Comparison of ENCODE assay signal across 19 cellular contexts in the genomic region with DNA sequence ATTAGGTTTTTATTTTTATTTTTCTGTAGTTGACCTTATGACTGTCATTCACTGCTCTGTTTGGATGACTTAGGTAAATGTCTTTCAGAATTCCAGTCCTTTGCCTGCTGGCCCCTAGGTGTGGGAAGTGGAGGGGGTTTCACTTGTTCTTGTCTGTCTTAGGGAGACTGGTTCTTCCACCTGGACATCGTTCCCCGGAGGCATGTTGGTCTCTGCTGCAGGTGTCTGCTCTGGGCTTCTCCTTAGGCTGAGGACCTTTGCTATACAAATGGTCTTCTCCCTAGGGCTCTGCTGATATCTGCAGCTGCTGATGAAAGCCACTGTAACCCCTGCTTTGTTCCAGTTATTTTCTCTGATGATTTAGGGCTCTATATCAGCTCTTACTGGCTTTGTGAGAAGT.
A peak's percentile ranks its signal among the peaks of the same experiment; 100 is the strongest.
DNase-seq lines count a peak whose midpoint lies in the region; ATAC-seq lines count a peak whose summit lies in the region.
"Had no signal": no experiment of that assay in that cellular context is flagged by ENCODE, and none has a peak within 500 bp of the region (broad histone marks: within the 10 kb centered on the region; RNA-seq: fewer than 3 reads in every experiment).

No MANE protein-coding gene starts in this region.

- peaks cover 10% of the 10 kb centered on the region for H3K27me3 Mint-ChIP-seq in activated CD8-positive, alpha-beta T cell treated with anti-CD3 and anti-CD28 coated beads, Interleukin-2, amount 10 ng/mL, durations not matched to agents 7 days and 5 days (ENCODE audit: low read depth)

- POLR2A ChIA-PET in activated CD8-positive, alpha-beta T cell treated with anti-CD3 and anti-CD28 coated beads, Interleukin-2, amount 10 ng/mL, durations not matched to agents 7 days and 5 days (lab: Charles Lee) = no interaction called here

- H3K9me3 Mint-ChIP-seq in activated CD8-positive, alpha-beta T cell treated with anti-CD3 and anti-CD28 coated beads, Interleukin-2, amount 10 ng/mL, durations not matched to agents 7 days and 5 days (ENCODE audit: insufficient read depth) = no peaks in the 10 kb centered on the region
- H3K9me3 Mint-ChIP-seq: CD8-positive, alpha-beta T cell had no signal

- no peaks in the 10 kb centered on the region for H3K9me3 ChIP-seq in BLaER1
- H3K9me3 ChIP-seq: A549; BLaER1 treated with 17β-estradiol and CSF1 and Interleukin-3, amounts not matched to agents 10 nM and 100 nM had no signal

- H4K20me1 ChIP-seq in BLaER1 = no peaks in the 10 kb centered on the region
- H4K20me1 ChIP-seq: BLaER1 treated with 17β-estradiol and CSF1 and Interleukin-3, amounts not matched to agents 10 nM and 100 nM had no signal

- no peaks in the 10 kb centered on the region for H3K4me1 Mint-ChIP-seq in activated CD8-positive, alpha-beta T cell treated with anti-CD3 and anti-CD28 coated beads, Interleukin-2, amount 10 ng/mL, durations not matched to agents 7 days and 5 days (ENCODE audit: low read depth)

- H3K4me1 ChIP-seq in BLaER1 = peaks cover 10% of the 10 kb centered on the region
- H3K4me1 ChIP-seq: A549 had no signal

- H3K4me3 ChIP-seq in BLaER1 = no peak overlapping the region
- H3K4me3 ChIP-seq: A549; BLaER1 treated with 17β-estradiol and CSF1 and Interleukin-3, amounts not matched to agents 10 nM and 100 nM; GM23248 had no signal

- H3K9ac ChIP-seq in BLaER1 = no peak overlapping the region
- H3K9ac ChIP-seq: BLaER1 treated with 17β-estradiol and CSF1 and Interleukin-3, amounts not matched to agents 10 nM and 100 nM; GM23248 had no signal

- no peak overlapping the region for H3K4me3 Mint-ChIP-seq in activated CD8-positive, alpha-beta T cell treated with anti-CD3 and anti-CD28 coated beads, Interleukin-2, amount 10 ng/mL, durations not matched to agents 7 days and 5 days
- H3K4me3 Mint-ChIP-seq: CD8-positive, alpha-beta T cell had no signal

- peak overlapping the region; percentile 10; the same call in 1 of the 2 replicates for H3K4me2 ChIP-seq in BLaER1
- H3K4me2 ChIP-seq: A549 had no signal

- peak; percentile 10 for DNase-seq in NCI-H2107 treated with DMSO at 0.1 percent for 48 hours (lab: John Stamatoyannopoulos, UW; ENCODE audit: unreplicated experiment)
- no peak for DNase-seq in NCI-H2107 (lab: John Stamatoyannopoulos, UW)
- peak; percentile 16 for DNase-seq in NCI-H1436 treated with DMSO at 0.1 percent for 48 hours (lab: John Stamatoyannopoulos, UW)
- DNase-seq in NCI-H69 (lab: John Stamatoyannopoulos, UW) = peak; percentile 28
- DNase-seq in effector CD8-positive, alpha-beta T cell (lab: John Stamatoyannopoulos, UW) = no peak
- DNase-seq in AG08396 (ENCODE audit: low spot score) = no peak
- DNase-seq in activated CD8-positive, alpha-beta T cell treated with anti-CD3 and anti-CD28 coated beads, Interleukin-2, amount 10 ng/mL, durations not matched to agents 7 days and 5 days = no peak
- DNase-seq: CD8-positive, alpha-beta T cell; DMS 273 treated with DMSO at 0.1 percent for 48 hours; DMS53; DND-41; EL; GM23248; HCEC 1CT had no signal

- H3K27me3 ChIP-seq in BLaER1 = no peaks in the 10 kb centered on the region
- H3K27me3 ChIP-seq: BLaER1 treated with 17β-estradiol and CSF1 and Interleukin-3, amounts not matched to agents 10 nM and 100 nM had no signal

- H3K36me3 Mint-ChIP-seq in activated CD8-positive, alpha-beta T cell treated with anti-CD3 and anti-CD28 coated beads, Interleukin-2, amount 10 ng/mL, durations not matched to agents 7 days and 5 days (ENCODE audit: low read depth) = no peaks in the 10 kb centered on the region
- H3K36me3 Mint-ChIP-seq: CD8-positive, alpha-beta T cell had no signal

- no peak overlapping the region for H3K27ac Mint-ChIP-seq in activated CD8-positive, alpha-beta T cell treated with anti-CD3 and anti-CD28 coated beads, Interleukin-2, amount 10 ng/mL, durations not matched to agents 7 days and 5 days
- H3K27ac Mint-ChIP-seq: CD8-positive, alpha-beta T cell had no signal

- H3K36me3 ChIP-seq in BLaER1 = no peaks in the 10 kb centered on the region
- H3K36me3 ChIP-seq: BLaER1 treated with 17β-estradiol and CSF1 and Interleukin-3, amounts not matched to agents 10 nM and 100 nM had no signal

- no peak for ATAC-seq in activated CD8-positive, alpha-beta T cell treated with anti-CD3 and anti-CD28 coated beads, Interleukin-2, amount 10 ng/mL, durations not matched to agents 7 days and 5 days
- ATAC-seq: A549; CD8-positive, alpha-beta T cell had no signal

- H3K27ac ChIP-seq in BLaER1 = no peak overlapping the region
- H3K27ac ChIP-seq: 22Rv1; A549; BLaER1 treated with 17β-estradiol and CSF1 and Interleukin-3, amounts not matched to agents 10 nM and 100 nM; GM23248; HL-60 had no signal

- CTCF ChIA-PET in activated CD8-positive, alpha-beta T cell treated with anti-CD3 and anti-CD28 coated beads, Interleukin-2, amount 10 ng/mL, durations not matched to agents 7 days and 5 days (lab: Charles Lee) = interaction anchor here (1.9 to 2.4 kb wide), 2 partner anchors 9 to 75 kb away, joined by 6 to 15 read pairs; no protein-coding TSS in a partner anchor

Comparison
In these comparisons a context has a peak if more than half of its experiments do, and no peak if none do; other contexts are left out.
1. DNase-seq: peak in NCI-H2107 treated with DMSO at 0.1 percent for 48 hours (single experiment), NCI-H1436 treated with DMSO at 0.1 percent for 48 hours (single experiment) and NCI-H69 (single experiment); none in NCI-H2107 (single experiment), effector CD8-positive, alpha-beta T cell (single experiment), AG08396 (single experiment) and activated CD8-positive, alpha-beta T cell treated with anti-CD3 and anti-CD28 coated beads, Interleukin-2, amount 10 ng/mL, durations not matched to agents 7 days and 5 days (single experiment).